ENCODE assay signal across 2 cellular contexts in the genomic region with DNA sequence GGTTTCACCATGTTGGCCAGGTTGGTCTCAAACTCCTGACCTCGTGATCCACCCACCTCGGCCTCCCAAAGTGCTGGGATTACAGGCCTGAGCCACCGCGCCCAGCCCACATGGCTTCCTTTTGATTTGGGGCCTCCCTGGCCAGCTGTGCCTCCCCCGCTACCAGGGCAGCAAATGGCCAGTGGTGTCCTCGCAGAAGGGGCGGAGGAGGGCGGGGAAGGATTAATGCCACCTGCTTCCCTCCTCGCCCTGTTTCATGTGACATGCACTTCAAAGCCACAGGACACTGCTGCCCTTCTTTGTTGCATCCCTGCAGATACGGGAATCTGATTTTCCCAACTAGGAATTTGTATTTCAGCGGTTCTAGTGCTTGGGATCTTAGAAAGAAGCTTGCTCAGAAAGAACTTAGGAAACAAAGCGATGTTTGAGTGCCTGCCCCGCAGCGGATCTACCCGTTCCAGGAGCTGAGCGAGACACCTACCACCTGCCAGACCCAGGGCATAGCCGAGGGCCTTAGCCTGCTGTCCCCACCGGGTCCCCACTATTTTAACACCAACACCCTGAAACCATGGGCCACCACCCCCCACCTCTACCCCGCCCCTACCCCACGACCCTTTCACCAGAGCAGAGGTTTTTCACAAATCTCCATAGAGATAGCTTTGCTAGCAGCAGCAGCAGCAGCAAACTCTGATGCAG.
TF ChIP-seq lines count a peak whose summit lies in the region.

No MANE protein-coding gene starts in this region.

TF ChIP-seq in HEK293, 187 proteins besides CTCF, POLR2A, EP300 and RAD21:
- TF ChIP-seq ZNF664 (tag by site-specific recombination; IDR thresholded peaks at IDR 0.05) (no peak), ZFHX2 (tag by site-specific recombination; conservative IDR thresholded peaks at IDR 0.05) (peak; percentile 61), ZNF530 (tag by site-specific recombination; IDR thresholded peaks at IDR 0.05; ENCODE audit: low read depth) (no peak), FEZF1 (tag by site-specific recombination; IDR thresholded peaks at IDR 0.05) (0 out of 2 replicates have a peak, but pooled peaks have one; percentile 37), KLF1 (tag by site-specific recombination; IDR thresholded peaks at IDR 0.05) (peak; percentile 86), REPIN1 (tag by site-specific recombination; IDR thresholded peaks at IDR 0.05; ENCODE audit: low read depth) (no peak), ZNF701 (tag by site-specific recombination; IDR thresholded peaks at IDR 0.05) (no peak), ZBTB8A (tag by site-specific recombination; IDR thresholded peaks at IDR 0.05) (no peak), ZNF558 (tag by site-specific recombination; IDR thresholded peaks at IDR 0.05) (no peak), EGR2 (tag by site-specific recombination; IDR thresholded peaks at IDR 0.05; ENCODE audit: low read depth) (peak; percentile 45; the same call in 1 of the 2 replicates), ZNF23 (tag by site-specific recombination; IDR thresholded peaks at IDR 0.05; ENCODE audit: borderline replicate concordance) (no peak)
- TF ChIP-seq, protein P1, sequence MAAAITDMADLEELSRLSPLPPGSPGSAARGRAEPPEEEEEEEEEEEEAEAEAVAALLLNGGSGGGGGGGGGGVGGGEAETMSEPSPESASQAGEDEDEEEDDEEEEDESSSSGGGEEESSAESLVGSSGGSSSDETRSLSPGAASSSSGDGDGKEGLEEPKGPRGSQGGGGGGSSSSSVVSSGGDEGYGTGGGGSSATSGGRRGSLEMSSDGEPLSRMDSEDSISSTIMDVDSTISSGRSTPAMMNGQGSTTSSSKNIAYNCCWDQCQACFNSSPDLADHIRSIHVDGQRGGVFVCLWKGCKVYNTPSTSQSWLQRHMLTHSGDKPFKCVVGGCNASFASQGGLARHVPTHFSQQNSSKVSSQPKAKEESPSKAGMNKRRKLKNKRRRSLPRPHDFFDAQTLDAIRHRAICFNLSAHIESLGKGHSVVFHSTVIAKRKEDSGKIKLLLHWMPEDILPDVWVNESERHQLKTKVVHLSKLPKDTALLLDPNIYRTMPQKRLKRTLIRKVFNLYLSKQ (tag by site-specific recombination; IDR thresholded peaks at IDR 0.05; ENCODE audit: borderline replicate concordance) = no peak
- TF ChIP-seq, protein P2, sequence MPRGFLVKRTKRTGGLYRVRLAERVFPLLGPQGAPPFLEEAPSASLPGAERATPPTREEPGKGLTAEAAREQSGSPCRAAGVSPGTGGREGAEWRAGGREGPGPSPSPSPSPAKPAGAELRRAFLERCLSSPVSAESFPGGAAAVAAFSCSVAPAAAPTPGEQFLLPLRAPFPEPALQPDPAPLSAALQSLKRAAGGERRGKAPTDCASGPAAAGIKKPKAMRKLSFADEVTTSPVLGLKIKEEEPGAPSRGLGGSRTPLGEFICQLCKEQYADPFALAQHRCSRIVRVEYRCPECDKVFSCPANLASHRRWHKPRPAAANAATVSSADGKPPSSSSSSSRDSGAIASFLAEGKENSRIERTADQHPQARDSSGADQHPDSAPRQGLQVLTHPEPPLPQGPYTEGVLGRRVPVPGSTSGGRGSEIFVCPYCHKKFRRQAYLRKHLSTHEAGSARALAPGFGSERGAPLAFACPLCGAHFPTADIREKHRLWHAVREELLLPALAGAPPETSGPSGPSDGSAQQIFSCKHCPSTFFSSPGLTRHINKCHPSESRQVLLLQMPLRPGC (tag by site-specific recombination; IDR thresholded peaks at IDR 0.05) = no peak
- TF ChIP-seq, protein P3, sequence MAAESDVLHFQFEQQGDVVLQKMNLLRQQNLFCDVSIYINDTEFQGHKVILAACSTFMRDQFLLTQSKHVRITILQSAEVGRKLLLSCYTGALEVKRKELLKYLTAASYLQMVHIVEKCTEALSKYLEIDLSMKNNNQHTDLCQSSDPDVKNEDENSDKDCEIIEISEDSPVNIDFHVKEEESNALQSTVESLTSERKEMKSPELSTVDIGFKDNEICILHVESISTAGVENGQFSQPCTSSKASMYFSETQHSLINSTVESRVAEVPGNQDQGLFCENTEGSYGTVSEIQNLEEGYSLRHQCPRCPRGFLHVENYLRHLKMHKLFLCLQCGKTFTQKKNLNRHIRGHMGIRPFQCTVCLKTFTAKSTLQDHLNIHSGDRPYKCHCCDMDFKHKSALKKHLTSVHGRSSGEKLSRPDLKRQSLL (tag by site-specific recombination; IDR thresholded peaks at IDR 0.05) = no peak

TF ChIP-seq in SK-N-SH, 30 proteins besides CTCF, POLR2A, EP300 and RAD21 (continued from another document):
- no peak for TF ChIP-seq CHD2 (IDR thresholded peaks at IDR 0.05; ENCODE audit: low read length, partially characterized antibody)
- TF ChIP-seq, protein P4, sequence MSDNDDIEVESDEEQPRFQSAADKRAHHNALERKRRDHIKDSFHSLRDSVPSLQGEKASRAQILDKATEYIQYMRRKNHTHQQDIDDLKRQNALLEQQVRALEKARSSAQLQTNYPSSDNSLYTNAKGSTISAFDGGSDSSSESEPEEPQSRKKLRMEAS (IDR thresholded peaks at IDR 0.05; ENCODE audit: low read depth) = no peak
- no peak for TF ChIP-seq ELF1 (IDR thresholded peaks at IDR 0.05)
- TF ChIP-seq MEF2A (IDR thresholded peaks at IDR 0.05; ENCODE audit: borderline replicate concordance, low read depth) = no peak
- TF ChIP-seq, protein P5, sequence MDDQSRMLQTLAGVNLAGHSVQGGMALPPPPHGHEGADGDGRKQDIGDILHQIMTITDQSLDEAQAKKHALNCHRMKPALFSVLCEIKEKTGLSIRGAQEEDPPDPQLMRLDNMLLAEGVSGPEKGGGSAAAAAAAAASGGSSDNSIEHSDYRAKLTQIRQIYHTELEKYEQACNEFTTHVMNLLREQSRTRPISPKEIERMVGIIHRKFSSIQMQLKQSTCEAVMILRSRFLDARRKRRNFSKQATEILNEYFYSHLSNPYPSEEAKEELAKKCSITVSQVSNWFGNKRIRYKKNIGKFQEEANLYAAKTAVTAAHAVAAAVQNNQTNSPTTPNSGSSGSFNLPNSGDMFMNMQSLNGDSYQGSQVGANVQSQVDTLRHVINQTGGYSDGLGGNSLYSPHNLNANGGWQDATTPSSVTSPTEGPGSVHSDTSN (IDR thresholded peaks at IDR 0.05) = no peak
